26 cellular contexts compared by ENCODE assay signal in genomic region chr6:170032197-170032596, GRCh38.
DNase-seq lines count a peak whose midpoint lies in the region; ATAC-seq and TF ChIP-seq lines count a peak whose summit lies in the region.
"Had no signal": no experiment of that assay in that cellular context is flagged by ENCODE, and none has a peak within 500 bp of the region (broad histone marks: within the 10 kb centered on the region; RNA-seq: fewer than 3 reads in every experiment).

No MANE protein-coding gene starts in this region.

- no peaks in the 10 kb centered on the region for H3K27me3 ChIP-seq in upper lobe of left lung
- H3K27me3 ChIP-seq: adrenal gland, gastrocnemius medialis, neutrophil had no signal

- WGBS in upper lobe of left lung, 2 donors, result 85 to 87% methylated on average over 4 to 6 of the region's 6 CpGs

- H3K4me3 Mint-ChIP-seq in activated T-cell treated with anti-CD3 and anti-CD28 coated beads, Interleukin-2, amount 50 U/mL, for 72 hours, result no peak overlapping the region
- H3K4me3 Mint-ChIP-seq in chondrocyte (ENCODE audit: unreplicated experiment) (no peak overlapping the region), natural killer cell (no peak overlapping the region)
- H3K4me3 Mint-ChIP-seq: activated CD4-positive, alpha-beta T cell treated with anti-CD3 and anti-CD28 coated beads, Interleukin-2, amount 10 ng/mL, durations not matched to agents 7 days and 5 days; CD8-positive, alpha-beta T cell; T-helper 17 cell had no signal

- no peak for TF ChIP-seq EP300 in upper lobe of left lung (IDR thresholded peaks at IDR 0.05)

- no peaks in the 10 kb centered on the region for H3K4me1 Mint-ChIP-seq in activated T-cell treated with anti-CD3 and anti-CD28 coated beads, Interleukin-2, amount 50 U/mL, for 72 hours (ENCODE audit: low read depth)
- H3K4me1 Mint-ChIP-seq in chondrocyte (ENCODE audit: low read depth), result no peaks in the 10 kb centered on the region
- peaks cover 4 to 20% of the 10 kb centered on the region in 2 donors for H3K4me1 Mint-ChIP-seq in natural killer cell
- H3K4me1 Mint-ChIP-seq: activated CD4-positive, alpha-beta T cell treated with anti-CD3 and anti-CD28 coated beads, Interleukin-2, amount 10 ng/mL, durations not matched to agents 7 days and 5 days; T-helper 17 cell had no signal

- DNase-seq in activated T-cell treated with anti-CD3 and anti-CD28 coated beads, Interleukin-2, amount 50 U/mL, for 1 hour, result peak; percentile 10
- no peak for DNase-seq in activated T-cell treated with anti-CD3 and anti-CD28 coated beads, Interleukin-2, amount 50 U/mL, for 72 hours
- DNase-seq in chondrocyte (ENCODE audit: low spot score) (peak; percentile 56), natural killer cell (peak; percentile 7), upper lobe of left lung (peak; percentile 13 to 18), globus pallidus (ENCODE audit: low spot score) (no peak)
- DNase-seq: activated CD4-positive, alpha-beta T cell treated with anti-CD3 and anti-CD28 coated beads, Interleukin-2, amount 10 ng/mL, durations not matched to agents 7 days and 5 days; activated CD8-positive, alpha-beta memory T cell treated with anti-CD3 and anti-CD28 coated beads, Interleukin-2, amount 50 U/mL, for 4 hours; activated gamma-delta T cell; cortex of kidney; KG1; MM.1S; NCI-H1417 treated with DMSO at 0.1 percent for 48 hours; NCI-H2107; NCI-H510A; stimulated activated CD4-positive, alpha-beta T cell treated with anti-CD3 and anti-CD28 coated beads, Interleukin-1b, Interleukin-23, amount 100 ng/mL, for 48 hours; substantia nigra; T-helper 17 cell had no signal

- TF ChIP-seq CTCF in chondrocyte (IDR thresholded peaks at IDR 0.05) (no peak), natural killer cell (IDR thresholded peaks at IDR 0.05) (no peak), upper lobe of left lung (IDR thresholded peaks at IDR 0.05) (no peak)

- H3K36me3 ChIP-seq in upper lobe of left lung, result no peaks in the 10 kb centered on the region
- H3K36me3 ChIP-seq: adrenal gland, gastrocnemius medialis, neutrophil had no signal

- no peak overlapping the region for H3K4me3 ChIP-seq in upper lobe of left lung
- H3K4me3 ChIP-seq: adrenal gland, gastrocnemius medialis, skin epidermis had no signal

- intact Hi-C loops in natural killer cell (cut with micrococcal nuclease), result no loop called here

- peaks cover 0 to 3% (median 0%) of the 10 kb centered on the region in 4 donors for H3K9me3 ChIP-seq in upper lobe of left lung
- H3K9me3 ChIP-seq: adrenal gland, gastrocnemius medialis, neutrophil had no signal

- H3K27me3 Mint-ChIP-seq in activated T-cell treated with anti-CD3 and anti-CD28 coated beads, Interleukin-2, amount 50 U/mL, for 72 hours (ENCODE audit: low read depth), result no peaks in the 10 kb centered on the region
- peaks cover 2% of the 10 kb centered on the region for H3K27me3 Mint-ChIP-seq in chondrocyte (ENCODE audit: low read depth)
- peaks cover 0 to 12% of the 10 kb centered on the region in 2 donors for H3K27me3 Mint-ChIP-seq in natural killer cell (ENCODE audit: low read depth in 2 of 2)
- H3K27me3 Mint-ChIP-seq: activated CD4-positive, alpha-beta T cell treated with anti-CD3 and anti-CD28 coated beads, Interleukin-2, amount 10 ng/mL, durations not matched to agents 7 days and 5 days; T-helper 17 cell had no signal

- TF ChIP-seq POLR2A in upper lobe of left lung (IDR thresholded peaks at IDR 0.05), result no peak

- H3K27ac Mint-ChIP-seq in activated T-cell treated with anti-CD3 and anti-CD28 coated beads, Interleukin-2, amount 50 U/mL, for 72 hours, result no peak overlapping the region
- H3K27ac Mint-ChIP-seq in chondrocyte (ENCODE audit: unreplicated experiment) (no peak overlapping the region), natural killer cell (no peak overlapping the region)
- H3K27ac Mint-ChIP-seq: activated CD4-positive, alpha-beta T cell treated with anti-CD3 and anti-CD28 coated beads, Interleukin-2, amount 10 ng/mL, durations not matched to agents 7 days and 5 days; CD8-positive, alpha-beta T cell; T-helper 17 cell had no signal

- H3K36me3 Mint-ChIP-seq in activated T-cell treated with anti-CD3 and anti-CD28 coated beads, Interleukin-2, amount 50 U/mL, for 72 hours (ENCODE audit: insufficient read depth in 2 of 2), result peaks cover 4% of the 10 kb centered on the region in 2 donors
- H3K36me3 Mint-ChIP-seq in chondrocyte (ENCODE audit: low read depth) (peaks cover 6% of the 10 kb centered on the region), natural killer cell (no peaks in the 10 kb centered on the region)
- H3K36me3 Mint-ChIP-seq: CD8-positive, alpha-beta T cell had no signal

- H3K27ac ChIP-seq in upper lobe of left lung, result no peak overlapping the region
- H3K27ac ChIP-seq: adrenal gland, gastrocnemius medialis, neutrophil, skin epidermis had no signal

- H3K9me3 Mint-ChIP-seq in activated T-cell treated with anti-CD3 and anti-CD28 coated beads, Interleukin-2, amount 50 U/mL, for 72 hours, result peaks cover 10 to 12% of the 10 kb centered on the region in 2 donors
- peaks cover 21% of the 10 kb centered on the region for H3K9me3 Mint-ChIP-seq in chondrocyte (ENCODE audit: low read depth)
- peaks cover 0 to 3% of the 10 kb centered on the region in 2 donors for H3K9me3 Mint-ChIP-seq in natural killer cell

- H3K4me1 ChIP-seq in upper lobe of left lung, result peaks cover 3 to 14% (median 7%) of the 10 kb centered on the region in 4 donors
- H3K4me1 ChIP-seq: adrenal gland, gastrocnemius medialis had no signal

- no peak for ATAC-seq in activated T-cell treated with anti-CD3 and anti-CD28 coated beads, Interleukin-2, amount 50 U/mL, for 72 hours (replicated peaks in 1 of 2)
- ATAC-seq in natural killer cell, result no peak
- ATAC-seq in upper lobe of left lung (ENCODE audit: low FRiP score in 2 of 2), result no peak
- no peak for ATAC-seq in esophagus mucosa
- no peak for ATAC-seq in HG02571 (IDR thresholded peaks at IDR 0.05; ENCODE audit: unreplicated experiment)
- ATAC-seq: CD8-positive, alpha-beta T cell; gastrocnemius medialis; Panc1; T-helper 17 cell had no signal

Comparison
In these comparisons a context has a peak if more than half of its experiments do, and no peak if none do; other contexts are left out.
1. DNase-seq: peak in activated T-cell treated with anti-CD3 and anti-CD28 coated beads, Interleukin-2, amount 50 U/mL, for 1 hour (single experiment), chondrocyte (single experiment), natural killer cell (single experiment) and upper lobe of left lung (2 of 2); none in activated T-cell treated with anti-CD3 and anti-CD28 coated beads, Interleukin-2, amount 50 U/mL, for 72 hours (0 of 2) and globus pallidus (single experiment).